Comparison of ENCODE assay signal across 9 cellular contexts in genomic region chr3:177603137-177603603, GRCh38.
A peak's percentile ranks its signal among the peaks of the same experiment; 100 is the strongest.
DNase-seq lines count a peak whose midpoint lies in the region; ATAC-seq and TF ChIP-seq lines count a peak whose summit lies in the region.
"Had no signal": no experiment of that assay in that cellular context is flagged by ENCODE, and none has a peak within 500 bp of the region (broad histone marks: within the 10 kb centered on the region; RNA-seq: fewer than 3 reads in every experiment).

No MANE protein-coding gene starts in this region.

- H3K9me3 Mint-ChIP-seq in WTC11: peaks cover 12% of the 10 kb centered on the region

- intact Hi-C loops in sigmoid colon (cut with DNase I): no loop called here

- TF ChIP-seq CTCF in WTC11 (IDR thresholded peaks at IDR 0.05) (no peak), sigmoid colon (IDR thresholded peaks at IDR 0.05) (no peak)

- H3K36me3 ChIP-seq in sigmoid colon: no peaks in the 10 kb centered on the region

- no peak for DNase-seq in WTC11 (ENCODE audit: low spot score)
- no peak for DNase-seq in sigmoid colon
- DNase-seq in germinal center (ENCODE audit: low spot score): no peak
- DNase-seq in DMS53 (lab: John Stamatoyannopoulos, UW): no peak
- no peak for DNase-seq in midbrain (lab: John Stamatoyannopoulos, UW)
- DNase-seq: NCI-H2107 had no signal

- H3K27ac Mint-ChIP-seq in WTC11: peak overlapping the region; percentile 0; the same call in 1 of the 2 replicates

- H3K4me1 ChIP-seq in sigmoid colon: peaks cover 0 to 65% (median 52%) of the 10 kb centered on the region in 4 donors

- no peak overlapping the region for H3K4me3 Mint-ChIP-seq in WTC11

- TF ChIP-seq EP300 in sigmoid colon (IDR thresholded peaks at IDR 0.05): no peak

- ATAC-seq in GM18870 (IDR thresholded peaks at IDR 0.05; ENCODE audit: unreplicated experiment) (peak; percentile 87), HG02884 (IDR thresholded peaks at IDR 0.05; ENCODE audit: unreplicated experiment) (peak; percentile 66), WTC11 (no peak), esophagus mucosa (no peak)

- no peaks in the 10 kb centered on the region for H3K27me3 ChIP-seq in sigmoid colon

- H3K27me3 Mint-ChIP-seq in WTC11 (ENCODE audit: low read depth): no peaks in the 10 kb centered on the region

- H3K4me3 ChIP-seq in sigmoid colon: no peak overlapping the region

- CTCF ChIA-PET in WTC11 (lab: Charles Lee): no interaction called here

- peaks cover 51% of the 10 kb centered on the region for H3K4me1 Mint-ChIP-seq in WTC11

- POLR2A ChIA-PET in WTC11 (lab: Charles Lee): interaction anchor here (0.6 to 0.7 kb wide), 2 partner anchors 235 to 533 kb away, joined by 3 to 4 read pairs; no protein-coding TSS in a partner anchor

- peak overlapping the region; percentile 15 to 61 (median 39) for H3K27ac ChIP-seq in sigmoid colon

- 38 to 57% methylated on average over 2 of the region's 2 CpGs for WGBS in sigmoid colon, 2 donors

- H3K36me3 Mint-ChIP-seq in WTC11: peaks cover 11% of the 10 kb centered on the region

- no peak for TF ChIP-seq POLR2A in sigmoid colon (IDR thresholded peaks at IDR 0.05)

- H3K9me3 ChIP-seq in sigmoid colon: no peaks in the 10 kb centered on the region

TF ChIP-seq in WTC11, 78 proteins besides CTCF, POLR2A, EP300 and RAD21:
- no peak for TF ChIP-seq JUN (CRISPR knock-in tag; IDR thresholded peaks at IDR 0.05)
- TF ChIP-seq ZNF423 (CRISPR knock-in tag; IDR thresholded peaks at IDR 0.05): no peak
TF ChIP-seq in WTC11: peak in this region for 0.

Comparison
In these comparisons a context has a peak if more than half of its experiments do, and no peak if none do; other contexts are left out.
1. ATAC-seq: peak in GM18870 (single experiment) and HG02884 (single experiment); none in WTC11 (single experiment) and esophagus mucosa (single experiment).